23 cellular contexts compared by ENCODE assay signal in the genomic region with DNA sequence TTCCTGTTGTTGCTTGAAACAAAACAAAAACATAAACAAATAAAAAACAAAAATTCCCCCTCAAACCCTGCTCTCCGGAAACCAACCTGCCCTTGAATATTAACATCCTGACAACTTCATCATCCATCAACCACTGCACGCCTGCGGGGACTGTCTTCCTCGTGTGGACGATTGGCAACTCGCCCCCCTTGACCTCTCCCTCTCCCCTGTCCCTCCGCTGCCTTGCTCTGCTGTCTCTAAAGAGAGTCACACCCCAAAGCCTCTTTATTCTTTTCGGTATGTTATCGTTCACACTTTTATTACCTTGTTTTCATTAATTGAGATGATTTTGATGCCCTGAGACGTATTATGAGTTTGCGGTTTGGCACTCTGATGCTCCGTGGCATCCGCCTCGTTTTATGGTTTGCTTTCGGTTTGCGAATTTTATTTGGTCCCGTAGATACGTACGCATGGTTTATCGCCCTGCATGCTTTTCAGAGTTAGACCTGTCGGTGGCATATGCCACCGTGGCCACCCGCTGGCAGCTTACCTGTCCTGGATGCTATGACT. TPM values are rescaled to one million over a fixed set of nuclear protein-coding genes. Genes with fewer than 3 reads are reported as not detected.
DNase-seq lines count a peak whose midpoint lies in the region; ATAC-seq and TF ChIP-seq lines count a peak whose summit lies in the region.
"Had no signal": no experiment of that assay in that cellular context is flagged by ENCODE, and none has a peak within 500 bp of the region (broad histone marks: within the 10 kb centered on the region; RNA-seq: fewer than 3 reads in every experiment).

No MANE protein-coding gene starts in this region.

- intact Hi-C loops in activated naive CD4-positive, alpha-beta T cell treated with anti-CD3 and anti-CD28 coated beads for 36 hours (cut with micrococcal nuclease): no loop called here

- CTCF ChIA-PET in activated naive CD4-positive, alpha-beta T cell treated with anti-CD3 and anti-CD28 coated beads for 36 hours (lab: Charles Lee): no interaction called here

- peak overlapping the region; percentile 6 for H3K27ac Mint-ChIP-seq in activated naive CD4-positive, alpha-beta T cell treated with anti-CD3 and anti-CD28 coated beads for 36 hours
- H3K27ac Mint-ChIP-seq in T-helper 17 cell (peak overlapping the region; percentile 92), type B pancreatic cell (peak overlapping the region; percentile 76)

- TF ChIP-seq CTCF in type B pancreatic cell (conservative IDR thresholded peaks at IDR 0.05): no peak

- H3K4me3 Mint-ChIP-seq in activated naive CD4-positive, alpha-beta T cell treated with anti-CD3 and anti-CD28 coated beads for 36 hours: no peak overlapping the region
- H3K4me3 Mint-ChIP-seq in T-helper 17 cell (peak overlapping the region; percentile 28), type B pancreatic cell (peak overlapping the region; percentile 40)
- H3K4me3 Mint-ChIP-seq: stimulated activated naive CD8-positive, alpha-beta T cell treated with anti-CD3 and anti-CD28 coated beads, Interleukin-15, amount 100 ng/mL, for 72 hours had no signal

- no peaks in the 10 kb centered on the region for H3K9me3 Mint-ChIP-seq in activated naive CD4-positive, alpha-beta T cell treated with anti-CD3 and anti-CD28 coated beads for 36 hours
- no peaks in the 10 kb centered on the region for H3K9me3 Mint-ChIP-seq in type B pancreatic cell
- H3K9me3 Mint-ChIP-seq: stimulated activated naive CD8-positive, alpha-beta T cell treated with anti-CD3 and anti-CD28 coated beads, Interleukin-15, amount 100 ng/mL, for 72 hours had no signal

- H3K9me3 ChIP-seq in T-helper 17 cell (ENCODE audit: control insufficient read depth, low read length, poor library complexity, severe bottlenecking): no peaks in the 10 kb centered on the region
- H3K9me3 ChIP-seq: upper lobe of left lung had no signal

- H3K4me1 Mint-ChIP-seq in activated naive CD4-positive, alpha-beta T cell treated with anti-CD3 and anti-CD28 coated beads for 36 hours (ENCODE audit: low read depth): peaks cover 3% of the 10 kb centered on the region
- peaks cover 12% of the 10 kb centered on the region for H3K4me1 Mint-ChIP-seq in T-helper 17 cell
- H3K4me1 Mint-ChIP-seq in type B pancreatic cell (ENCODE audit: unreplicated experiment): peaks cover 15% of the 10 kb centered on the region

- peaks cover 53% of the 10 kb centered on the region for H3K36me3 Mint-ChIP-seq in activated naive CD4-positive, alpha-beta T cell treated with anti-CD3 and anti-CD28 coated beads for 36 hours (ENCODE audit: low read depth)
- peaks cover 5% of the 10 kb centered on the region for H3K36me3 Mint-ChIP-seq in T-helper 17 cell (ENCODE audit: low read depth)
- H3K36me3 Mint-ChIP-seq in type B pancreatic cell: peaks cover 19% of the 10 kb centered on the region

- no peak for DNase-seq in activated naive CD4-positive, alpha-beta T cell treated with anti-CD3 and anti-CD28 coated beads for 36 hours
- no peak for DNase-seq in activated naive CD4-positive, alpha-beta T cell (lab: John Stamatoyannopoulos, UW)
- DNase-seq in T-helper 17 cell: no peak
- peak; percentile 7 for DNase-seq in iPS-NIHi11 (ENCODE audit: low spot score)
- no peak for DNase-seq in type B pancreatic cell (ENCODE audit: extremely low spot score, unreplicated experiment)
- no peak for DNase-seq in occipital lobe (lab: John Stamatoyannopoulos, UW)
- no peak for DNase-seq in Ammon's horn (ENCODE audit: low spot score)
- no peak for DNase-seq in T1000 (lab: John Stamatoyannopoulos, UW)
- DNase-seq: activated CD4-positive, CD25-positive, alpha-beta regulatory T cell treated with anti-CD3 and anti-CD28 coated beads, Interleukin-2, amount 50 U/mL, for 72 hours; activated naive CD4-positive, alpha-beta T cell treated with Interleukin-2 at 50 U/mL for 16 hours; dorsolateral prefrontal cortex; MM.1S; NCI-H1694; NCI-H446; stimulated activated naive CD8-positive, alpha-beta T cell treated with anti-CD3 and anti-CD28 coated beads, Interleukin-15, amount 100 ng/mL, for 72 hours had no signal

- no peak for ATAC-seq in T-helper 17 cell
- ATAC-seq: esophagus mucosa; Right ventricle myocardium inferior; stimulated activated naive CD8-positive, alpha-beta T cell treated with anti-CD3 and anti-CD28 coated beads, Interleukin-15, amount 100 ng/mL, for 72 hours had no signal

- H3K27me3 Mint-ChIP-seq in activated naive CD4-positive, alpha-beta T cell treated with anti-CD3 and anti-CD28 coated beads for 36 hours (ENCODE audit: low read depth): no peaks in the 10 kb centered on the region
- no peaks in the 10 kb centered on the region for H3K27me3 Mint-ChIP-seq in T-helper 17 cell
- no peaks in the 10 kb centered on the region for H3K27me3 Mint-ChIP-seq in type B pancreatic cell
- H3K27me3 Mint-ChIP-seq: stimulated activated naive CD8-positive, alpha-beta T cell treated with anti-CD3 and anti-CD28 coated beads, Interleukin-15, amount 100 ng/mL, for 72 hours had no signal

RNA-seq across cellular contexts. Expression of a gene that starts 10.4 kb away (rescaled TPM):
- total RNA-seq in activated naive CD4-positive, alpha-beta T cell treated with anti-CD3 and anti-CD28 coated beads for 36 hours: 100 to 1,000 TPM; 510 to 532 TPM
- total RNA-seq in T-helper 17 cell: 100 to 1,000 TPM; 334 to 341 TPM
- total RNA-seq in type B pancreatic cell (ENCODE audit: low replicate concordance): 416 and 496 TPM in 2 replicates
- 33.5 TPM for total RNA-seq in occipital lobe

RNA-seq across cellular contexts. Expression of a gene that starts 14.1 kb away (rescaled TPM):
- not detected for total RNA-seq in activated naive CD4-positive, alpha-beta T cell treated with anti-CD3 and anti-CD28 coated beads for 36 hours
- not detected for total RNA-seq in T-helper 17 cell
- total RNA-seq in type B pancreatic cell (ENCODE audit: low replicate concordance): 9.9 and 29.2 TPM in 2 replicates
- 99.5 TPM for total RNA-seq in occipital lobe
- total RNA-seq: bronchial epithelial cell; esophagus mucosa; lower leg skin; Right ventricle myocardium inferior; T-helper 2 cell treated with Interferon-gamma antibody and Interleukin-4, amounts not matched to agents 100 ng/mL and 5 ng/mL, for 36 hours had no signal

RNA-seq across cellular contexts. Expression of a gene that starts 19.9 kb away (rescaled TPM):
- total RNA-seq in activated naive CD4-positive, alpha-beta T cell treated with anti-CD3 and anti-CD28 coated beads for 36 hours: not detected
- total RNA-seq in T-helper 17 cell: 1 to 10 TPM in 1 of 2 donors, under 1 TPM in 1; 0.90 to 1.2 TPM
- 0.41 TPM in 1 of 2 replicates, not detected in the other for total RNA-seq in type B pancreatic cell (ENCODE audit: low replicate concordance)
- 0.31 TPM for total RNA-seq in occipital lobe
- total RNA-seq: bronchial epithelial cell; esophagus mucosa; myocyte; renal cortical epithelial cell; Right ventricle myocardium inferior; T-helper 2 cell treated with Interferon-gamma antibody and Interleukin-4, amounts not matched to agents 100 ng/mL and 5 ng/mL, for 36 hours had no signal

RNA-seq across cellular contexts. Expression of a gene that starts 33.1 kb away (rescaled TPM):
- total RNA-seq in activated naive CD4-positive, alpha-beta T cell treated with anti-CD3 and anti-CD28 coated beads for 36 hours: not detected
- total RNA-seq in T-helper 17 cell (not detected), type B pancreatic cell (ENCODE audit: low replicate concordance) (0.45 TPM in 1 of 2 replicates, not detected in the other), occipital lobe (not detected)
- total RNA-seq: bronchial epithelial cell; esophagus mucosa; myocyte; renal cortical epithelial cell; Right ventricle myocardium inferior; T-helper 2 cell treated with Interferon-gamma antibody and Interleukin-4, amounts not matched to agents 100 ng/mL and 5 ng/mL, for 36 hours had no signal

RNA-seq across cellular contexts. Expression of a gene that starts 44.4 kb away (rescaled TPM):
- not detected for total RNA-seq in activated naive CD4-positive, alpha-beta T cell treated with anti-CD3 and anti-CD28 coated beads for 36 hours
- not detected for total RNA-seq in T-helper 17 cell
- total RNA-seq in type B pancreatic cell (ENCODE audit: low replicate concordance): not detected in 2 replicates
- total RNA-seq in occipital lobe: not detected
- total RNA-seq: bronchial epithelial cell; esophagus mucosa; myocyte; renal cortical epithelial cell; T-helper 2 cell treated with Interferon-gamma antibody and Interleukin-4, amounts not matched to agents 100 ng/mL and 5 ng/mL, for 36 hours had no signal

Comparison
In these comparisons a context has a peak if more than half of its experiments do, and no peak if none do; other contexts are left out.
1. H3K27ac Mint-ChIP-seq: peak in every context shown above with its lines; median percentile 92 in T-helper 17 cell; 76 in type B pancreatic cell; 6 in activated naive CD4-positive, alpha-beta T cell treated with anti-CD3 and anti-CD28 coated beads for 36 hours.
2. RNA of a gene that starts 14.1 kb away (total RNA-seq): 99.5 TPM in occipital lobe (single experiment) and 9.9 to 29.2 TPM in type B pancreatic cell; not detected in T-helper 17 cell and not detected in activated naive CD4-positive, alpha-beta T cell treated with anti-CD3 and anti-CD28 coated beads for 36 hours; every median in the first group is over 10 times any median in the second.